In the genomic region with DNA sequence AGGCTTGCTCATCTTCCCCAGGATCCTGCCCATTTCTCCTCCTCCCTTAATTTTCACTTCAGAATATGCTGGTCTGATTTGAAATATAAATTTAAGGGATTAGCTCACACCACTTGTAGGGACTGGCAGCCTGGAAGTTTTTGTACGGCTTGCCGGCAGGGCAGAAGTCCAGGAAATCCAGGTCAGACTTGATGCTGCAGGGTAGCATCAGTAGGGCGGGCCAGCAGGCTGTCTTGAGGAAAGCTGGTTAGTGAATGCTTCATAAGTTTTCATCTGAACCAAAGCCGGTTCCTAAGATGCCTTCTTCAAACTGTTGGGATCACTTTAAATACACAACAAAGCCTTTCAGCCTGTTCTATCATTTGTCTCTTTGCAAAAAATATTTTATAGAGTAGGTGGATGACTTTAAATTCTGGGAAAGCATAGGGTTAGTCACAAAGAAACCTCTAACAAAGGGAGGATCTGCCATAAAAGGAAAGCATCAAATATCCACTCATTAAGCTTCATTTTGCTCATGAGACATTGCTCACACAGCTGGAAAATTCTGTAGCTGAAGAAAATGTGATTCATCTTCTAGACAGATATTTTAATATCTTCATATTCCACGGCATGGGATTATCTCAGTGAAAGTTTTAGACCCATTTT, we compare ENCODE assay signal across 12 cellular contexts.
A peak's percentile ranks its signal among the peaks of the same experiment; 100 is the strongest.
DNase-seq lines count a peak whose midpoint lies in the region; ATAC-seq lines count a peak whose summit lies in the region.
"Had no signal": no experiment of that assay in that cellular context is flagged by ENCODE, and none has a peak within 500 bp of the region (broad histone marks: within the 10 kb centered on the region; RNA-seq: fewer than 3 reads in every experiment).

No MANE protein-coding gene starts in this region.

- H3K27me3 ChIP-seq in neuronal stem cell (ENCODE audit: control insufficient read depth in 3 of 3, insufficient read depth in 3 of 3, low read depth in 1 of 3, low read length in 3 of 3) = no peaks in the 10 kb centered on the region

- H3K36me3 Mint-ChIP-seq in activated CD8-positive, alpha-beta memory T cell treated with anti-CD3 and anti-CD28 coated beads, Interleukin-2, amount 10 ng/mL, durations not matched to agents 7 days and 5 days = peaks cover 8% of the 10 kb centered on the region

- no peak overlapping the region for H2AK5ac ChIP-seq in neuronal stem cell (ENCODE audit: low read depth, low read length)

- no peaks in the 10 kb centered on the region for H3K36me3 ChIP-seq in neuronal stem cell (replicated peaks in 1 of 2; ENCODE audit: control insufficient read depth in 2 of 2, insufficient read depth in 2 of 2, low read length in 2 of 2)

- H3K27ac ChIP-seq in neuronal stem cell (replicated peaks; ENCODE audit: low read length) = no peak overlapping the region

- no CpG with 5 or more reads among the region's 5 CpGs for WGBS in neuronal stem cell (ENCODE audit: extremely low coverage in 2 of 2, insufficient read length in 2 of 2, insufficient replicate concordance in 1 of 2), 2 donors

- H3K27me3 Mint-ChIP-seq in activated CD8-positive, alpha-beta memory T cell treated with anti-CD3 and anti-CD28 coated beads, Interleukin-2, amount 10 ng/mL, durations not matched to agents 7 days and 5 days = no peaks in the 10 kb centered on the region
- H3K27me3 Mint-ChIP-seq: naive thymus-derived CD4-positive, alpha-beta T cell had no signal

- H3K4me1 ChIP-seq in neuronal stem cell (ENCODE audit: control insufficient read depth in 2 of 2, insufficient read depth in 1 of 2, low read depth in 1 of 2, low read length in 2 of 2) = peaks cover 0 to 5% of the 10 kb centered on the region in 2 donors

- no peaks in the 10 kb centered on the region for H3K9me3 ChIP-seq in neuronal stem cell (replicated peaks in 1 of 2; ENCODE audit: control insufficient read depth in 2 of 2, insufficient read depth in 1 of 2, low read depth in 1 of 2, low read length in 2 of 2)

- no peak overlapping the region for H4K91ac ChIP-seq in neuronal stem cell (ENCODE audit: low read depth, low read length, poor library complexity)

- no peak overlapping the region for H3K18ac ChIP-seq in neuronal stem cell (ENCODE audit: low read length)

- H2BK5ac ChIP-seq in neuronal stem cell (ENCODE audit: low read length) = no peak overlapping the region

- H3K79me1 ChIP-seq in neuronal stem cell (ENCODE audit: low read depth, low read length) = no peaks in the 10 kb centered on the region

- H2BK120ac ChIP-seq in neuronal stem cell (ENCODE audit: low read depth, low read length) = no peak overlapping the region

- no peak overlapping the region for H3K14ac ChIP-seq in neuronal stem cell (ENCODE audit: low read length)

- peak; percentile 35 for ATAC-seq in activated CD8-positive, alpha-beta memory T cell treated with anti-CD3 and anti-CD28 coated beads, Interleukin-2, amount 10 ng/mL, durations not matched to agents 7 days and 5 days
- no peak for ATAC-seq in HG03457 (IDR thresholded peaks at IDR 0.05; ENCODE audit: unreplicated experiment)
- ATAC-seq: naive thymus-derived CD4-positive, alpha-beta T cell had no signal

- no peak overlapping the region for H3K4me2 ChIP-seq in neuronal stem cell (ENCODE audit: insufficient read depth, low read length, poor library complexity, severe bottlenecking)

- no peak overlapping the region for H2BK15ac ChIP-seq in neuronal stem cell (ENCODE audit: low read length)

- no peaks in the 10 kb centered on the region for H3K9me3 Mint-ChIP-seq in activated CD8-positive, alpha-beta memory T cell treated with anti-CD3 and anti-CD28 coated beads, Interleukin-2, amount 10 ng/mL, durations not matched to agents 7 days and 5 days (ENCODE audit: low read depth)

- peak overlapping the region; percentile 91 for H3K27ac Mint-ChIP-seq in activated CD8-positive, alpha-beta memory T cell treated with anti-CD3 and anti-CD28 coated beads, Interleukin-2, amount 10 ng/mL, durations not matched to agents 7 days and 5 days

- H3K9ac ChIP-seq in neuronal stem cell (ENCODE audit: low read depth, low read length, poor library complexity) = no peak overlapping the region

- H2BK12ac ChIP-seq in neuronal stem cell (ENCODE audit: low read length) = no peak overlapping the region

- H3K4me1 Mint-ChIP-seq in activated CD8-positive, alpha-beta memory T cell treated with anti-CD3 and anti-CD28 coated beads, Interleukin-2, amount 10 ng/mL, durations not matched to agents 7 days and 5 days = peaks cover 72% of the 10 kb centered on the region

- peak; percentile 45 for DNase-seq in activated CD8-positive, alpha-beta memory T cell treated with anti-CD3 and anti-CD28 coated beads, Interleukin-2, amount 10 ng/mL, durations not matched to agents 7 days and 5 days
- DNase-seq in activated CD8-positive, alpha-beta memory T cell treated with anti-CD3 and anti-CD28 coated beads, Interleukin-2, amount 50 U/mL, for 48 hours = no peak
- peak; percentile 47 for DNase-seq in RPMI7951 (ENCODE audit: low read depth)
- peak; percentile 15 for DNase-seq in dedifferentiated amniotic fluid mesenchymal stem cell (ENCODE audit: extremely low spot score)
- DNase-seq in neuronal stem cell (ENCODE audit: low spot score) = peak; percentile 6
- no peak for DNase-seq in NCI-H2171 treated with DMSO at 0.1 percent for 48 hours (lab: John Stamatoyannopoulos, UW)
- no peak for DNase-seq in AML-193 (lab: John Stamatoyannopoulos, UW)
- DNase-seq: activated CD4-positive, CD25-positive, alpha-beta regulatory T cell treated with anti-CD3 and anti-CD28 coated beads, Interleukin-2, amount 50 U/mL, for 72 hours; DND-41; naive thymus-derived CD4-positive, alpha-beta T cell; NCI-H524 treated with DMSO at 0.1 percent for 48 hours had no signal

- H4K8ac ChIP-seq in neuronal stem cell (ENCODE audit: low read depth, low read length) = no peak overlapping the region

- H3K23ac ChIP-seq in neuronal stem cell (ENCODE audit: low read depth, low read length, poor library complexity) = no peak overlapping the region

- H3K4ac ChIP-seq in neuronal stem cell (ENCODE audit: low read length) = no peak overlapping the region

- peak overlapping the region; percentile 81 for H3K4me3 Mint-ChIP-seq in activated CD8-positive, alpha-beta memory T cell treated with anti-CD3 and anti-CD28 coated beads, Interleukin-2, amount 10 ng/mL, durations not matched to agents 7 days and 5 days

- no peak overlapping the region for H3K4me3 ChIP-seq in neuronal stem cell (ENCODE audit: low read length in 2 of 2)

- CTCF ChIA-PET in activated CD8-positive, alpha-beta memory T cell treated with anti-CD3 and anti-CD28 coated beads, Interleukin-2, amount 10 ng/mL, durations not matched to agents 7 days and 5 days (lab: Charles Lee) = interaction anchor here (0.9 to 7.3 kb wide), 5 partner anchors 21 to 91 kb away, joined by 3 to 44 read pairs (median 3); partner anchors contain the start of gene GFI1

- no peak overlapping the region for H2AFZ ChIP-seq in neuronal stem cell (ENCODE audit: low read length)

Comparison
In these comparisons a context has a peak if more than half of its experiments do, and no peak if none do; other contexts are left out.
1. DNase-seq: peak in activated CD8-positive, alpha-beta memory T cell treated with anti-CD3 and anti-CD28 coated beads, Interleukin-2, amount 10 ng/mL, durations not matched to agents 7 days and 5 days (single experiment), RPMI7951 (single experiment), dedifferentiated amniotic fluid mesenchymal stem cell (single experiment) and neuronal stem cell (single experiment); none in activated CD8-positive, alpha-beta memory T cell treated with anti-CD3 and anti-CD28 coated beads, Interleukin-2, amount 50 U/mL, for 48 hours (single experiment), NCI-H2171 treated with DMSO at 0.1 percent for 48 hours (single experiment) and AML-193 (0 of 2).